Comparison of ENCODE assay signal across 8 cellular contexts in the genomic region with DNA sequence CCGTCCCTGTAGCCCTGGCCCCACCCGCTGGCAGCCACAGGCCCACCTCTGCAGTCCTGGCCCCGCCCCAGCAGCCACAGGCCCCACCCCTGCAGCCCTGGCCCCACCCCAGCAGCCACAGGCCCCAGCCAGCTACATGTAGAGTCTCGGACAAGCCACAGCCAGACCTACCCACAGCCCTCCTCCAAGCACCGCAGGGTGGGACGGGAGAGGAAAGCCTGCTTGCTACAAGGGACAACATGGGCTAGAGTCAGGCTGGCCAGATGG. TPM values are rescaled to one million over a fixed set of nuclear protein-coding genes. Genes with fewer than 3 reads are reported as not detected.
DNase-seq lines count a peak whose midpoint lies in the region; ATAC-seq and TF ChIP-seq lines count a peak whose summit lies in the region.

No MANE protein-coding gene starts in this region.

- intact Hi-C loops in left ventricle myocardium superior (cut with micrococcal nuclease): no loop called here

- peaks cover 7% of the 10 kb centered on the region for H3K4me1 Mint-ChIP-seq in endothelial cell (ENCODE audit: unreplicated experiment)
- peaks cover 8% of the 10 kb centered on the region for H3K4me1 Mint-ChIP-seq in activated T-helper 17 cell treated with anti-CD3 and anti-CD28 coated beads, Interleukin-2, amount 50 U/mL, for 72 hours

- H3K4me3 Mint-ChIP-seq in endothelial cell (ENCODE audit: unreplicated experiment): no peak overlapping the region
- H3K4me3 Mint-ChIP-seq in activated T-helper 17 cell treated with anti-CD3 and anti-CD28 coated beads, Interleukin-2, amount 50 U/mL, for 72 hours: no peak overlapping the region

- ATAC-seq in left ventricle myocardium superior: peak; percentile 45
- ATAC-seq in GM18861 (IDR thresholded peaks at IDR 0.05; ENCODE audit: unreplicated experiment): no peak
- no peak for ATAC-seq in activated T-helper 17 cell treated with anti-CD3 and anti-CD28 coated beads, Interleukin-2, amount 50 U/mL, for 72 hours (replicated peaks)

- DNase-seq in CMK (ENCODE audit: low read depth) (peak; percentile 38), GM20000 (ENCODE audit: low spot score) (peak; percentile 94), NOMO-1 treated with dmso at 0.1 percent for 144 hours (lab: John Stamatoyannopoulos, UW; ENCODE audit: unreplicated experiment) (peak; percentile 79), left ventricle myocardium superior (peak; percentile 61), endothelial cell (ENCODE audit: low spot score) (no peak), HPDE6-E6E7 (ENCODE audit: extremely low spot score) (no peak)

- H3K27ac Mint-ChIP-seq in endothelial cell (ENCODE audit: unreplicated experiment): no peak overlapping the region
- no peak overlapping the region for H3K27ac Mint-ChIP-seq in activated T-helper 17 cell treated with anti-CD3 and anti-CD28 coated beads, Interleukin-2, amount 50 U/mL, for 72 hours

- peaks cover 14% of the 10 kb centered on the region for H3K36me3 Mint-ChIP-seq in endothelial cell (ENCODE audit: low read depth, unreplicated experiment)
- no peaks in the 10 kb centered on the region for H3K36me3 Mint-ChIP-seq in activated T-helper 17 cell treated with anti-CD3 and anti-CD28 coated beads, Interleukin-2, amount 50 U/mL, for 72 hours (ENCODE audit: low read depth)

- no peaks in the 10 kb centered on the region for H3K9me3 Mint-ChIP-seq in endothelial cell (ENCODE audit: unreplicated experiment)
- H3K9me3 Mint-ChIP-seq in activated T-helper 17 cell treated with anti-CD3 and anti-CD28 coated beads, Interleukin-2, amount 50 U/mL, for 72 hours: no peaks in the 10 kb centered on the region

- H3K27me3 Mint-ChIP-seq in endothelial cell (ENCODE audit: unreplicated experiment): peaks cover 18% of the 10 kb centered on the region
- H3K27me3 Mint-ChIP-seq in activated T-helper 17 cell treated with anti-CD3 and anti-CD28 coated beads, Interleukin-2, amount 50 U/mL, for 72 hours: no peaks in the 10 kb centered on the region

- TF ChIP-seq CTCF in GM20000 (IDR thresholded peaks at IDR 0.05; ENCODE audit: extremely low read depth, missing control alignments) (no peak), endothelial cell (IDR thresholded peaks at IDR 0.05; ENCODE audit: unreplicated experiment) (no peak)

RNA-seq across cellular contexts. Expression of gene SARDH, which starts 49.5 kb away (rescaled TPM):
- total RNA-seq in left ventricle myocardium superior (0.64 TPM), endothelial cell (ENCODE audit: unreplicated experiment) (5.0 TPM)
- 1 to 10 TPM; 2.7 to 2.8 TPM for total RNA-seq in activated T-helper 17 cell treated with anti-CD3 and anti-CD28 coated beads, Interleukin-2, amount 50 U/mL, for 72 hours

Comparison
In these comparisons a context has a peak if more than half of its experiments do, and no peak if none do; other contexts are left out.
1. DNase-seq: peak in CMK (single experiment), GM20000 (single experiment), NOMO-1 treated with dmso at 0.1 percent for 144 hours (single experiment) and left ventricle myocardium superior (single experiment); none in endothelial cell (single experiment) and HPDE6-E6E7 (single experiment).